1 cellular context compared by ENCODE assay signal in the genomic region with DNA sequence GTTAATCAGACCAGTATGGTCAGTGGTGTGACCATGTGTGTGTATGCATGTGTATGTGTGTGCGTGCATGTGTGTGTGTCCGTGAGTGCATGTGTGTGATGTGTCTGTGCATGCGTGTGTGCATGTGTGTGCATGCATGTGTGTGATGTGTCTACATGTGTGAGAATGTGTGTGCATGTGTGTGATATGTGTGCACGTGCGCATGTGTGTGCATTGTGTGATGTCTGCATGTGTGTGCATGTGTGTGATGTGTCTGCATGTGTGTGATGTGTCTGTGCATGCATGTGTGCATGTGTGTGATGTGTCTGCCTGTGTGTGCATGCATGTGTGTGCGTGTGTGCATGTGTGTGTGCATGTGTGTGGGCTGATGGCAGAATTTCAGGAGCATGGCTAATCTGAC.
A peak's percentile ranks its signal among the peaks of the same experiment; 100 is the strongest.
TF ChIP-seq lines count a peak whose summit lies in the region.

No MANE protein-coding gene starts in this region.

TF ChIP-seq in HepG2, 621 proteins besides CTCF, POLR2A, EP300 and RAD21:
- TF ChIP-seq, protein P1, sequence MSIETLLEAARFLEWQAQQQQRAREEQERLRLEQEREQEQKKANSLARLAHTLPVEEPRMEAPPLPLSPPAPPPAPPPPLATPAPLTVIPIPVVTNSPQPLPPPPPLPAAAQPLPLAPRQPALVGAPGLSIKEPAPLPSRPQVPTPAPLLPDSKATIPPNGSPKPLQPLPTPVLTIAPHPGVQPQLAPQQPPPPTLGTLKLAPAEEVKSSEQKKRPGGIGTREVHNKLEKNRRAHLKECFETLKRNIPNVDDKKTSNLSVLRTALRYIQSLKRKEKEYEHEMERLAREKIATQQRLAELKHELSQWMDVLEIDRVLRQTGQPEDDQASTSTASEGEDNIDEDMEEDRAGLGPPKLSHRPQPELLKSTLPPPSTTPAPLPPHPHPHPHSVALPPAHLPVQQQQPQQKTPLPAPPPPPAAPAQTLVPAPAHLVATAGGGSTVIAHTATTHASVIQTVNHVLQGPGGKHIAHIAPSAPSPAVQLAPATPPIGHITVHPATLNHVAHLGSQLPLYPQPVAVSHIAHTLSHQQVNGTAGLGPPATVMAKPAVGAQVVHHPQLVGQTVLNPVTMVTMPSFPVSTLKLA (IDR thresholded peaks at IDR 0.05), result peak; percentile 97
- TF ChIP-seq, protein P2, sequence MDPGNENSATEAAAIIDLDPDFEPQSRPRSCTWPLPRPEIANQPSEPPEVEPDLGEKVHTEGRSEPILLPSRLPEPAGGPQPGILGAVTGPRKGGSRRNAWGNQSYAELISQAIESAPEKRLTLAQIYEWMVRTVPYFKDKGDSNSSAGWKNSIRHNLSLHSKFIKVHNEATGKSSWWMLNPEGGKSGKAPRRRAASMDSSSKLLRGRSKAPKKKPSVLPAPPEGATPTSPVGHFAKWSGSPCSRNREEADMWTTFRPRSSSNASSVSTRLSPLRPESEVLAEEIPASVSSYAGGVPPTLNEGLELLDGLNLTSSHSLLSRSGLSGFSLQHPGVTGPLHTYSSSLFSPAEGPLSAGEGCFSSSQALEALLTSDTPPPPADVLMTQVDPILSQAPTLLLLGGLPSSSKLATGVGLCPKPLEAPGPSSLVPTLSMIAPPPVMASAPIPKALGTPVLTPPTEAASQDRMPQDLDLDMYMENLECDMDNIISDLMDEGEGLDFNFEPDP (CRISPR knock-in tag; conservative IDR thresholded peaks at IDR 0.05), result 0 out of 2 replicates have a peak, but pooled peaks have one; percentile 30
- TF ChIP-seq NFE2L2 (IDR thresholded peaks at IDR 0.05; ENCODE audit: low read length), result no peak
